Comparison of ENCODE assay signal across 1 cellular context in genomic region chr3:129316121-129317013, GRCh38.
A peak's percentile ranks its signal among the peaks of the same experiment; 100 is the strongest.
TF ChIP-seq lines count a peak whose summit lies in the region.

No MANE protein-coding gene starts in this region.

TF ChIP-seq in A549, 52 proteins besides CTCF, POLR2A, EP300 and RAD21 (continued from another document):
- no peak for TF ChIP-seq CHD4 (IDR thresholded peaks at IDR 0.05; ENCODE audit: borderline replicate concordance)
- TF ChIP-seq POLR2AphosphoS2 (conservative IDR thresholded peaks at IDR 0.05; ENCODE audit: low read length): no peak
- no peak for TF ChIP-seq SREBF2 (IDR thresholded peaks at IDR 0.05)
- TF ChIP-seq SMC3 (IDR thresholded peaks at IDR 0.05): peak; percentile 16; the same call in 1 of the 3 replicates
- TF ChIP-seq PBX3 (IDR thresholded peaks at IDR 0.05): peak; percentile 52; the same call in 1 of the 2 replicates
- no peak for TF ChIP-seq ZFP36 (IDR thresholded peaks at IDR 0.05; ENCODE audit: borderline replicate concordance, partially characterized antibody)
- TF ChIP-seq NR3C1 (IDR thresholded peaks at IDR 0.05): no peak
- TF ChIP-seq KDM1A (IDR thresholded peaks at IDR 0.05; ENCODE audit: low read depth): no peak
- TF ChIP-seq NFE2L2 (conservative IDR thresholded peaks at IDR 0.05; ENCODE audit: low read length): no peak
- peak; percentile 48 to 89; a peak in 4 of 5 replicates for TF ChIP-seq JUN (IDR thresholded peaks at IDR 0.05)
- no peak for TF ChIP-seq EHF (CRISPR knock-in tag; IDR thresholded peaks at IDR 0.05)
- peak; percentile 43 for TF ChIP-seq PHF8 (IDR thresholded peaks at IDR 0.05; ENCODE audit: borderline replicate concordance, low read depth)
- TF ChIP-seq FOSB (CRISPR knock-in tag; IDR thresholded peaks at IDR 0.05): no peak
- TF ChIP-seq HDAC2 (IDR thresholded peaks at IDR 0.05): peak; percentile 67; the same call in 1 of the 2 replicates
- no peak for TF ChIP-seq HES2 (IDR thresholded peaks at IDR 0.05)
TF ChIP-seq in A549: peak in this region for 13.
